In genomic region chr2:236352761-236353593, GRCh38 we compare ENCODE assay signal across 9 cellular contexts.
A peak's percentile ranks its signal among the peaks of the same experiment; 100 is the strongest.
DNase-seq lines count a peak whose midpoint lies in the region; ATAC-seq and TF ChIP-seq lines count a peak whose summit lies in the region.
"Had no signal": no experiment of that assay in that cellular context is flagged by ENCODE, and none has a peak within 500 bp of the region (broad histone marks: within the 10 kb centered on the region; RNA-seq: fewer than 3 reads in every experiment).

No MANE protein-coding gene starts in this region.

- intact Hi-C loops in heart right ventricle (cut with DNase I) = loop anchor here (1.0 to 10.0 kb wide), 16 partner anchors 152 to 709 kb away; partner anchors contain the start of gene ACKR3 (in 4 of the 10)
- intact Hi-C loops in spleen (cut with DNase I; ENCODE audit: low total_unique reads) = loop anchor here (5.0 kb wide), 2 partner anchors 219 to 709 kb away; no protein-coding TSS in a partner anchor

- no peaks in the 10 kb centered on the region for H3K36me3 ChIP-seq in heart right ventricle
- no peaks in the 10 kb centered on the region for H3K36me3 ChIP-seq in spleen

- peak; percentile 23 for DNase-seq in activated T-cell treated with anti-CD3 and anti-CD28 coated beads for 1 hour (ENCODE audit: low read depth)
- no peak for DNase-seq in activated T-cell treated with anti-CD3 and anti-CD28 coated beads, Interleukin-2, amount 50 U/mL, for 4 hours
- DNase-seq in NCI-H1105 (lab: John Stamatoyannopoulos, UW) = peak; percentile 6
- peak; percentile 21 to 33 for DNase-seq in activated CD4-positive, alpha-beta T cell treated with anti-CD3 and anti-CD28 coated beads, Interleukin-2, amount 50 U/mL, for 4 hours
- DNase-seq in heart right ventricle = no peak
- DNase-seq in spleen = no peak
- DNase-seq in stimulated activated effector memory CD8-positive, alpha-beta T cell treated with anti-CD3 and anti-CD28 coated beads, Interleukin-12 subunit alpha, Interleukin-12 subunit beta, amount 100 ng/mL, for 72 hours (ENCODE audit: low spot score in 2 of 2) = no peak

- H3K27me3 ChIP-seq in heart right ventricle = no peaks in the 10 kb centered on the region
- peaks cover 0 to 34% (median 0%) of the 10 kb centered on the region in 7 donors for H3K27me3 ChIP-seq in spleen (replicated peaks in 1 of 7)

- no peak overlapping the region for H3K4me3 Mint-ChIP-seq in activated T-cell treated with anti-CD3 and anti-CD28 coated beads, Interleukin-2, amount 50 U/mL, for 4 hours
- H3K4me3 Mint-ChIP-seq in stimulated activated effector memory CD8-positive, alpha-beta T cell treated with anti-CD3 and anti-CD28 coated beads, Interleukin-12 subunit alpha, Interleukin-12 subunit beta, amount 100 ng/mL, for 72 hours = no peak overlapping the region
- H3K4me3 Mint-ChIP-seq: activated naive CD4-positive, alpha-beta T cell treated with anti-CD3 and anti-CD28 coated beads, Interleukin-2, amount 50 U/mL, for 24 hours had no signal

- H3K9me3 ChIP-seq in heart right ventricle = no peaks in the 10 kb centered on the region
- no peaks in the 10 kb centered on the region for H3K9me3 ChIP-seq in spleen

- no peak for TF ChIP-seq POLR2A in spleen (IDR thresholded peaks at IDR 0.05)

- peaks cover 8% of the 10 kb centered on the region for H3K27me3 Mint-ChIP-seq in activated T-cell treated with anti-CD3 and anti-CD28 coated beads, Interleukin-2, amount 50 U/mL, for 4 hours (ENCODE audit: low read depth)

- TF ChIP-seq CTCF in heart right ventricle (IDR thresholded peaks at IDR 0.05) = peak; percentile 69 to 92 (median 84)
- peak; percentile 56 to 84 (median 77) for TF ChIP-seq CTCF in spleen (IDR thresholded peaks at IDR 0.05 in 8 of 11, conservative IDR thresholded peaks at IDR 0.05 in 3 of 11)

- H3K27ac ChIP-seq in heart right ventricle (no peak overlapping the region), spleen (no peak overlapping the region)

- no peak for ATAC-seq in activated T-cell treated with anti-CD3 and anti-CD28 coated beads, Interleukin-2, amount 50 U/mL, for 4 hours
- ATAC-seq in heart right ventricle = peak in 3 of 8 donors; percentile 46 to 57 (median 51)
- no peak for ATAC-seq in HG02759 (IDR thresholded peaks at IDR 0.05; ENCODE audit: unreplicated experiment)
- no peak for ATAC-seq in stimulated activated effector memory CD8-positive, alpha-beta T cell treated with anti-CD3 and anti-CD28 coated beads, Interleukin-12 subunit alpha, Interleukin-12 subunit beta, amount 100 ng/mL, for 72 hours

- no peaks in the 10 kb centered on the region for H3K36me3 Mint-ChIP-seq in activated T-cell treated with anti-CD3 and anti-CD28 coated beads, Interleukin-2, amount 50 U/mL, for 4 hours (ENCODE audit: insufficient read depth)
- H3K36me3 Mint-ChIP-seq in stimulated activated effector memory CD8-positive, alpha-beta T cell treated with anti-CD3 and anti-CD28 coated beads, Interleukin-12 subunit alpha, Interleukin-12 subunit beta, amount 100 ng/mL, for 72 hours = no peaks in the 10 kb centered on the region
- H3K36me3 Mint-ChIP-seq: activated naive CD4-positive, alpha-beta T cell treated with anti-CD3 and anti-CD28 coated beads, Interleukin-2, amount 50 U/mL, for 24 hours had no signal

- 15% methylated on average over 14 of the region's 14 CpGs for WGBS in heart right ventricle, 2 donors
- 17 to 23% (median 19%) methylated on average over 14 of the region's 14 CpGs for WGBS in spleen, 5 donors

- peaks cover 0 to 7% (median 0%) of the 10 kb centered on the region in 9 donors for H3K4me1 ChIP-seq in heart right ventricle
- peaks cover 0 to 9% (median 7%) of the 10 kb centered on the region in 6 donors for H3K4me1 ChIP-seq in spleen

- H3K27ac Mint-ChIP-seq in stimulated activated effector memory CD8-positive, alpha-beta T cell treated with anti-CD3 and anti-CD28 coated beads, Interleukin-12 subunit alpha, Interleukin-12 subunit beta, amount 100 ng/mL, for 72 hours = no peak overlapping the region

- no peaks in the 10 kb centered on the region for H3K9me3 Mint-ChIP-seq in activated T-cell treated with anti-CD3 and anti-CD28 coated beads, Interleukin-2, amount 50 U/mL, for 4 hours
- H3K9me3 Mint-ChIP-seq in stimulated activated effector memory CD8-positive, alpha-beta T cell treated with anti-CD3 and anti-CD28 coated beads, Interleukin-12 subunit alpha, Interleukin-12 subunit beta, amount 100 ng/mL, for 72 hours = no peaks in the 10 kb centered on the region
- H3K9me3 Mint-ChIP-seq: activated naive CD4-positive, alpha-beta T cell treated with anti-CD3 and anti-CD28 coated beads, Interleukin-2, amount 50 U/mL, for 24 hours had no signal

- H3K4me1 Mint-ChIP-seq in activated T-cell treated with anti-CD3 and anti-CD28 coated beads, Interleukin-2, amount 50 U/mL, for 4 hours (ENCODE audit: low read depth) = peaks cover 4% of the 10 kb centered on the region
- peaks cover 6% of the 10 kb centered on the region for H3K4me1 Mint-ChIP-seq in stimulated activated effector memory CD8-positive, alpha-beta T cell treated with anti-CD3 and anti-CD28 coated beads, Interleukin-12 subunit alpha, Interleukin-12 subunit beta, amount 100 ng/mL, for 72 hours

- H3K4me3 ChIP-seq in heart right ventricle (no peak overlapping the region), spleen (no peak overlapping the region)

Comparison
In these comparisons a context has a peak if more than half of its experiments do, and no peak if none do; other contexts are left out.
1. DNase-seq: peak in activated T-cell treated with anti-CD3 and anti-CD28 coated beads for 1 hour (single experiment), NCI-H1105 (single experiment) and activated CD4-positive, alpha-beta T cell treated with anti-CD3 and anti-CD28 coated beads, Interleukin-2, amount 50 U/mL, for 4 hours (2 of 2); none in activated T-cell treated with anti-CD3 and anti-CD28 coated beads, Interleukin-2, amount 50 U/mL, for 4 hours (single experiment), heart right ventricle (0 of 2), spleen (single experiment) and stimulated activated effector memory CD8-positive, alpha-beta T cell treated with anti-CD3 and anti-CD28 coated beads, Interleukin-12 subunit alpha, Interleukin-12 subunit beta, amount 100 ng/mL, for 72 hours (0 of 2).